ENCODE assay signal across 30 cellular contexts in genomic region chr13:24642236-24642635, GRCh38. TPM values are rescaled to one million over a fixed set of nuclear protein-coding genes. Genes with fewer than 3 reads are reported as not detected.
"Had no signal": no experiment of that assay in that cellular context is flagged by ENCODE, and none has a peak within 500 bp of the region (broad histone marks: within the 10 kb centered on the region; RNA-seq: fewer than 3 reads in every experiment).

No MANE protein-coding gene starts in this region.

- H3K27ac Mint-ChIP-seq: activated naive CD8-positive, alpha-beta T cell; activated T-cell treated with anti-CD3 and anti-CD28 coated beads, Interleukin-2, amount 50 U/mL, for 24 hours; activated T-helper 2 cell treated with anti-CD3 and anti-CD28 coated beads, Interferon-gamma antibody, Interleukin-2, Interleukin-4, amounts not matched to agents 10 μg/mL and 5 μg/mL and 100 μg/mL, durations not matched to agents 14 hours and 24 hours and 36 hours had no signal

- DNase-seq: activated CD4-positive, alpha-beta T cell treated with anti-CD3 and anti-CD28 coated beads for 1 hour; activated CD4-positive, alpha-beta T cell treated with anti-CD3 and anti-CD28 coated beads for 48 hours; activated CD4-positive, CD25-positive, alpha-beta regulatory T cell; activated CD8-positive, alpha-beta memory T cell treated with anti-CD3 and anti-CD28 coated beads for 24 hours; activated gamma-delta T cell; activated naive CD4-positive, alpha-beta T cell treated with Interleukin-2 at 50 U/mL for 16 hours; activated T-cell treated with anti-CD3 and anti-CD28 coated beads, Interleukin-2, amount 50 U/mL, for 24 hours; amygdala; MM.1S; MV-4-11; NCI-H1092; NCI-H1436 treated with DMSO at 0.1 percent for 48 hours; NCI-H1694 treated with DMSO at 0.1 percent for 48 hours; NCI-H2029; NCI-H345; NCI-H524 treated with DMSO at 0.1 percent for 48 hours; SHP77; SJCRH30; T1000; WERI-Rb-1 had no signal

- H3K27ac ChIP-seq: ascending aorta, breast epithelium, KMS-11, SJCRH30, SK-N-MC, WERI-Rb-1 had no signal

- H3K36me3 ChIP-seq: ascending aorta, breast epithelium, WERI-Rb-1 had no signal

- H3K9me3 ChIP-seq: ascending aorta, breast epithelium, SJCRH30 had no signal

- H3K27me3 ChIP-seq: ascending aorta, breast epithelium, SJCRH30 had no signal

- H3K4me3 ChIP-seq: ascending aorta, breast epithelium, SJCRH30, SK-N-MC had no signal

- ATAC-seq: Panc1 had no signal

- H3K9me3 Mint-ChIP-seq: activated T-cell treated with anti-CD3 and anti-CD28 coated beads, Interleukin-2, amount 50 U/mL, for 24 hours; activated T-helper 2 cell treated with anti-CD3 and anti-CD28 coated beads, Interferon-gamma antibody, Interleukin-2, Interleukin-4, amounts not matched to agents 10 μg/mL and 5 μg/mL and 100 μg/mL, durations not matched to agents 14 hours and 24 hours and 36 hours had no signal

- H3K4me1 ChIP-seq: ascending aorta, breast epithelium, SJCRH30 had no signal

- H3K27me3 Mint-ChIP-seq: activated naive CD8-positive, alpha-beta T cell; activated T-cell treated with anti-CD3 and anti-CD28 coated beads, Interleukin-2, amount 50 U/mL, for 24 hours had no signal

- H3K36me3 Mint-ChIP-seq: activated naive CD8-positive, alpha-beta T cell had no signal

- H3K4me3 Mint-ChIP-seq: activated naive CD8-positive, alpha-beta T cell; activated T-cell treated with anti-CD3 and anti-CD28 coated beads, Interleukin-2, amount 50 U/mL, for 24 hours had no signal

RNA-seq across cellular contexts. Expression of gene ATP12A, which starts 38.0 kb away (rescaled TPM):
- total RNA-seq: ascending aorta, breast epithelium, cardiac septum, LHCN-M2, RPMI7951 had no signal
